Comparison of ENCODE assay signal across 22 cellular contexts in genomic region chr2:242029422-242030225, GRCh38.
DNase-seq lines count a peak whose midpoint lies in the region; ATAC-seq, FAIRE-seq and TF ChIP-seq lines count a peak whose summit lies in the region.
"Had no signal": no experiment of that assay in that cellular context is flagged by ENCODE, and none has a peak within 500 bp of the region (broad histone marks: within the 10 kb centered on the region; RNA-seq: fewer than 3 reads in every experiment).

No MANE protein-coding gene starts in this region.

- no peaks in the 10 kb centered on the region; the same call in 1 of the 2 replicates for H4K20me1 ChIP-seq in BLaER1

- TF ChIP-seq CTCF in mesothelial cell of epicardium (IDR thresholded peaks at IDR 0.05; ENCODE audit: unreplicated experiment): peak; percentile 30
- TF ChIP-seq CTCF in esophagus muscularis mucosa (IDR thresholded peaks at IDR 0.05): no peak

- intact Hi-C loops in esophagus muscularis mucosa (cut with DNase I): no loop called here

- H3K9me3 Mint-ChIP-seq in mesothelial cell of epicardium: no peaks in the 10 kb centered on the region

- peak overlapping the region; percentile 76 for H3K4me2 ChIP-seq in BLaER1

- peak; percentile 19 for DNase-seq in ELR (ENCODE audit: low read depth)
- no peak for DNase-seq in T-helper 17 cell
- DNase-seq in mesothelial cell of epicardium (ENCODE audit: low spot score in 2 of 2, unreplicated experiment in 2 of 2): peak in 1 of 2 experiments; percentile 24
- DNase-seq in NCI-H1417 treated with DMSO at 0.1 percent for 48 hours (lab: John Stamatoyannopoulos, UW): no peak
- DNase-seq in GM19239 (ENCODE audit: insufficient read length, low spot score): no peak
- no peak for DNase-seq in esophagus muscularis mucosa (ENCODE audit: extremely low spot score)
- DNase-seq: activated CD4-positive, alpha-beta T cell treated with anti-CD3 and anti-CD28 coated beads for 48 hours; activated T-cell treated with anti-CD3 and anti-CD28 coated beads, Interleukin-2, amount 50 U/mL, for 48 hours; anterior cingulate cortex; cortex of kidney; GF-D8; mucosa of descending colon; MV-4-11; NCI-H2107; SHP77 treated with DMSO at 0.1 percent for 48 hours; stimulated activated CD4-positive, alpha-beta T cell treated with anti-CD3 and anti-CD28 coated beads, Interleukin-12 subunit alpha, Interleukin-12 subunit beta, amount 100 ng/mL, for 4 hours; T1000 had no signal

- H3K36me3 Mint-ChIP-seq in T-helper 17 cell (ENCODE audit: low read depth) (peaks cover 9% of the 10 kb centered on the region), mesothelial cell of epicardium (no peaks in the 10 kb centered on the region)

- H3K4me3 Mint-ChIP-seq in T-helper 17 cell (peak overlapping the region; percentile 47), mesothelial cell of epicardium (no peak overlapping the region)

- no peak overlapping the region for H3K9ac ChIP-seq in BLaER1

- peaks cover 50% of the 10 kb centered on the region for H3K4me1 ChIP-seq in BLaER1
- no peaks in the 10 kb centered on the region for H3K4me1 ChIP-seq in esophagus muscularis mucosa
- H3K4me1 ChIP-seq: pancreas had no signal

- H3K36me3 ChIP-seq in BLaER1: no peaks in the 10 kb centered on the region
- H3K36me3 ChIP-seq in esophagus muscularis mucosa: no peaks in the 10 kb centered on the region
- H3K36me3 ChIP-seq: pancreas had no signal

- H3K9me3 ChIP-seq in BLaER1 (peaks cover 17% of the 10 kb centered on the region), T-helper 17 cell (ENCODE audit: control insufficient read depth, low read length, poor library complexity, severe bottlenecking) (no peaks in the 10 kb centered on the region), esophagus muscularis mucosa (no peaks in the 10 kb centered on the region)
- H3K9me3 ChIP-seq: mucosa of descending colon, pancreas had no signal

- H3K27ac Mint-ChIP-seq in T-helper 17 cell (no peak overlapping the region), mesothelial cell of epicardium (no peak overlapping the region)

- peaks cover 39% of the 10 kb centered on the region for H3K27me3 Mint-ChIP-seq in T-helper 17 cell
- peaks cover 61% of the 10 kb centered on the region for H3K27me3 Mint-ChIP-seq in mesothelial cell of epicardium (ENCODE audit: low read depth)

- no peak for TF ChIP-seq EP300 in esophagus muscularis mucosa (IDR thresholded peaks at IDR 0.05)

- no peak for FAIRE-seq in GM19239 (lab: Jason Lieb, UNC)
- FAIRE-seq: islet of Langerhans, pancreas had no signal

- 78% methylated on average over 21 of the region's 21 CpGs for WGBS in esophagus muscularis mucosa

- H3K4me1 Mint-ChIP-seq in T-helper 17 cell (peaks cover 37% of the 10 kb centered on the region), mesothelial cell of epicardium (no peaks in the 10 kb centered on the region)

- H3K27me3 ChIP-seq in BLaER1: peaks cover 24% of the 10 kb centered on the region; the same call in 1 of the 2 replicates
- H3K27me3 ChIP-seq in esophagus muscularis mucosa: peaks cover 0 to 63% (median 3%) of the 10 kb centered on the region in 4 donors
- H3K27me3 ChIP-seq: pancreas had no signal

- H3K27ac ChIP-seq in BLaER1 (no peak overlapping the region), esophagus muscularis mucosa (replicated peaks in 1 of 4) (no peak overlapping the region)
- H3K27ac ChIP-seq: pancreas had no signal

- TF ChIP-seq POLR2A in esophagus muscularis mucosa (IDR thresholded peaks at IDR 0.05; ENCODE audit: low read depth): no peak

- ATAC-seq in T-helper 17 cell (no peak), GM18868 (IDR thresholded peaks at IDR 0.05; ENCODE audit: unreplicated experiment) (no peak)
- ATAC-seq: esophagus mucosa, mucosa of descending colon, pancreas had no signal

- H3K4me3 ChIP-seq in BLaER1 (no peak overlapping the region), esophagus muscularis mucosa (no peak overlapping the region)
- H3K4me3 ChIP-seq: mucosa of descending colon, pancreas had no signal
